ENCODE assay signal across 1 cellular context in the genomic region with DNA sequence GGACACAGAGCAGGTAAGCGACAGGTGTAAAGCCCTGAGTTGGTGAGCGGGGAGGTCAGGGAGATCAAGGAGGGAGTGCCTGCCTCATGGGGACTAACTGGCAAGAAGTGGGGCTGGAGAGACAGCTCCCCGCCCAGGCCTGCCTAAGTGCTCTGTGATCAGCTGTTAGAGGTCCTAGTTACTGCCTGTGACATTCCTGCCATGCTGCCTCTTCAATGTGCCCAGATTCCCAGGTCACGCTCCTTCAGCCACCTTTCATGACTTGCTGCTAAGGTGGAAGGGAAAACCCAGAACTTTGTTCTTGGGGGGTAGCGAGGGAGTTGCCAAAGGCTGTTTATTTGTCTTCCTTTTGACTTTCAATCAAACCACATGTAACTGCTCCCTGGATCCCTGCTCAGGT.
TF ChIP-seq lines count a peak whose summit lies in the region.

No MANE protein-coding gene starts in this region.

TF ChIP-seq in endothelial cell of umbilical vein, 7 proteins besides CTCF, POLR2A, EP300 and RAD21:
- TF ChIP-seq, protein P1, sequence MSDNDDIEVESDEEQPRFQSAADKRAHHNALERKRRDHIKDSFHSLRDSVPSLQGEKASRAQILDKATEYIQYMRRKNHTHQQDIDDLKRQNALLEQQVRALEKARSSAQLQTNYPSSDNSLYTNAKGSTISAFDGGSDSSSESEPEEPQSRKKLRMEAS (IDR thresholded peaks at IDR 0.05; ENCODE audit: insufficient read depth, insufficient read length): no peak
- TF ChIP-seq EZH2 (IDR thresholded peaks at IDR 0.05; ENCODE audit: borderline replicate concordance, low read depth, low read length, severe bottlenecking) (no peak), FOS (IDR thresholded peaks at IDR 0.05; ENCODE audit: borderline replicate concordance, insufficient read depth, low read length) (no peak), GATA2 (IDR thresholded peaks at IDR 0.05; ENCODE audit: insufficient read depth, insufficient read length, low read depth, low read length) (no peak), JUN (IDR thresholded peaks at IDR 0.05; ENCODE audit: borderline replicate concordance, insufficient read depth, insufficient read length, low read depth) (no peak), POLR2AphosphoS5 (IDR thresholded peaks at IDR 0.05; ENCODE audit: insufficient read depth, low read depth, low read length) (no peak), MYC (IDR thresholded peaks at IDR 0.05; ENCODE audit: low read depth, low read length) (no peak)
